26 cellular contexts compared by ENCODE assay signal in genomic region chr4:38620527-38620926, GRCh38. TPM values are rescaled to one million over a fixed set of nuclear protein-coding genes. Genes with fewer than 3 reads are reported as not detected.
A peak's percentile ranks its signal among the peaks of the same experiment; 100 is the strongest.
DNase-seq lines count a peak whose midpoint lies in the region; ATAC-seq and TF ChIP-seq lines count a peak whose summit lies in the region.
"Had no signal": no experiment of that assay in that cellular context is flagged by ENCODE, and none has a peak within 500 bp of the region (broad histone marks: within the 10 kb centered on the region; RNA-seq: fewer than 3 reads in every experiment).

No MANE protein-coding gene starts in this region.

- peaks cover 27% of the 10 kb centered on the region for H3K4me1 ChIP-seq in body of pancreas
- peaks cover 3 to 5% of the 10 kb centered on the region in 2 donors for H3K4me1 ChIP-seq in muscle layer of duodenum (ENCODE audit: control insufficient read depth in 1 of 2, insufficient read depth in 2 of 2, low read length in 2 of 2)

- H3K36me3 Mint-ChIP-seq in activated CD4-positive, alpha-beta T cell treated with anti-CD3 and anti-CD28 coated beads, Interleukin-2, amount 10 ng/mL, durations not matched to agents 24 days and 14 days (ENCODE audit: low read depth) = no peaks in the 10 kb centered on the region
- H3K36me3 Mint-ChIP-seq in activated CD4-positive, alpha-beta T cell treated with anti-CD3 and anti-CD28 coated beads, Interleukin-2, amount 10 ng/mL, durations not matched to agents 7 days and 5 days (ENCODE audit: low read depth) = peaks cover 2% of the 10 kb centered on the region
- H3K36me3 Mint-ChIP-seq in CD4-positive, alpha-beta T cell (ENCODE audit: low read depth) = no peaks in the 10 kb centered on the region

- H3K4me3 Mint-ChIP-seq in activated CD4-positive, alpha-beta T cell treated with anti-CD3 and anti-CD28 coated beads, Interleukin-2, amount 10 ng/mL, durations not matched to agents 24 days and 14 days = no peak overlapping the region
- H3K4me3 Mint-ChIP-seq in activated CD4-positive, alpha-beta T cell treated with anti-CD3 and anti-CD28 coated beads, Interleukin-2, amount 10 ng/mL, durations not matched to agents 7 days and 5 days = no peak overlapping the region
- no peak overlapping the region for H3K4me3 Mint-ChIP-seq in CD4-positive, alpha-beta T cell
- H3K4me3 Mint-ChIP-seq: activated CD8-positive, alpha-beta T cell treated with anti-CD3 and anti-CD28 coated beads, Interleukin-2, amount 10 ng/mL, durations not matched to agents 7 days and 5 days; activated naive CD8-positive, alpha-beta T cell treated with anti-CD3 and anti-CD28 coated beads, Interleukin-2, amount 10 ng/mL, durations not matched to agents 7 days and 5 days; B cell; nephron progenitor cell; T-helper 17 cell had no signal

- H3K27me3 Mint-ChIP-seq in activated CD4-positive, alpha-beta T cell treated with anti-CD3 and anti-CD28 coated beads, Interleukin-2, amount 10 ng/mL, durations not matched to agents 24 days and 14 days = peaks cover 4% of the 10 kb centered on the region
- no peaks in the 10 kb centered on the region for H3K27me3 Mint-ChIP-seq in activated CD4-positive, alpha-beta T cell treated with anti-CD3 and anti-CD28 coated beads, Interleukin-2, amount 10 ng/mL, durations not matched to agents 7 days and 5 days
- H3K27me3 Mint-ChIP-seq in CD4-positive, alpha-beta T cell = no peaks in the 10 kb centered on the region
- H3K27me3 Mint-ChIP-seq: activated naive CD8-positive, alpha-beta T cell treated with anti-CD3 and anti-CD28 coated beads, Interleukin-2, amount 10 ng/mL, durations not matched to agents 7 days and 5 days; T-helper 17 cell had no signal

- H3K36me3 ChIP-seq in body of pancreas (replicated peaks in 1 of 2; ENCODE audit: insufficient read depth in 1 of 2, low read depth in 2 of 2) (no peaks in the 10 kb centered on the region), muscle layer of duodenum (ENCODE audit: control insufficient read depth in 1 of 2, insufficient read depth in 2 of 2, low read length in 2 of 2) (no peaks in the 10 kb centered on the region)
- H3K36me3 ChIP-seq: pancreas had no signal

- H3K27ac ChIP-seq in body of pancreas (peak overlapping the region; percentile 69 to 83 (median 79)), muscle layer of duodenum (ENCODE audit: low read length) (peak overlapping the region; percentile 58)
- H3K27ac ChIP-seq in CD4-positive, alpha-beta T cell (ENCODE audit: low read depth, low read length) = no peak overlapping the region

- H3K4me3 ChIP-seq in body of pancreas (no peak overlapping the region), muscle layer of duodenum (ENCODE audit: low read depth in 1 of 2, low read length in 2 of 2) (no peak overlapping the region)
- H3K4me3 ChIP-seq: dorsolateral prefrontal cortex had no signal

- no peaks in the 10 kb centered on the region for H3K9me3 ChIP-seq in body of pancreas
- H3K9me3 ChIP-seq in muscle layer of duodenum (ENCODE audit: control insufficient read depth in 1 of 2, low read length in 2 of 2) = no peaks in the 10 kb centered on the region
- no peaks in the 10 kb centered on the region for H3K9me3 ChIP-seq in CD4-positive, alpha-beta T cell (ENCODE audit: control insufficient read depth, low read length)
- H3K9me3 ChIP-seq: pancreas had no signal

- intact Hi-C loops in activated CD4-positive, alpha-beta T cell treated with anti-CD3 and anti-CD28 coated beads, Interleukin-2, amount 10 ng/mL, durations not matched to agents 24 days and 14 days (cut with micrococcal nuclease) = no loop called here
- intact Hi-C loops in body of pancreas (cut with DNase I) = no loop called here
- intact Hi-C loops in CD4-positive, alpha-beta T cell (cut with DNase I, micrococcal nuclease) = no loop called here

- CTCF ChIA-PET in activated CD4-positive, alpha-beta T cell treated with anti-CD3 and anti-CD28 coated beads, Interleukin-2, amount 10 ng/mL, durations not matched to agents 7 days and 5 days (lab: Charles Lee) = interaction anchor here (2.4 kb wide), 1 partner anchor 8 kb away, joined by 7 read pairs; no protein-coding TSS in a partner anchor
- CTCF ChIA-PET in CD4-positive, alpha-beta T cell (lab: Charles Lee) = interaction anchor here (1.0 kb wide), 1 partner anchor 17 kb away, joined by 3 read pairs; no protein-coding TSS in a partner anchor

- POLR2A ChIA-PET in activated CD4-positive, alpha-beta T cell treated with anti-CD3 and anti-CD28 coated beads, Interleukin-2, amount 10 ng/mL, durations not matched to agents 7 days and 5 days (lab: Charles Lee) = no interaction called here
- POLR2A ChIA-PET in CD4-positive, alpha-beta T cell (lab: Charles Lee) = no interaction called here

- TF ChIP-seq POLR2A in body of pancreas (IDR thresholded peaks at IDR 0.05) = no peak

- H3K27me3 ChIP-seq in body of pancreas (no peaks in the 10 kb centered on the region), muscle layer of duodenum (ENCODE audit: low read depth, low read length) (no peaks in the 10 kb centered on the region)
- H3K27me3 ChIP-seq in CD4-positive, alpha-beta T cell (ENCODE audit: control insufficient read depth, insufficient read depth, low read length) = no peaks in the 10 kb centered on the region
- H3K27me3 ChIP-seq: dorsolateral prefrontal cortex, pancreas had no signal

- ATAC-seq in body of pancreas (no peak), HG03565 (IDR thresholded peaks at IDR 0.05; ENCODE audit: unreplicated experiment) (no peak)
- no peak for ATAC-seq in CD4-positive, alpha-beta T cell (ENCODE audit: poor library complexity)
- ATAC-seq: activated CD8-positive, alpha-beta T cell treated with anti-CD3 and anti-CD28 coated beads, Interleukin-2, amount 10 ng/mL, durations not matched to agents 7 days and 5 days; SK-N-SH treated with all-trans-retinoic acid at 6 μM for 48 hours had no signal

- WGBS in body of pancreas, 2 donors = 71 to 87% methylated on average over 2 of the region's 2 CpGs

- H3K27ac Mint-ChIP-seq in activated CD4-positive, alpha-beta T cell treated with anti-CD3 and anti-CD28 coated beads, Interleukin-2, amount 10 ng/mL, durations not matched to agents 24 days and 14 days = no peak overlapping the region
- no peak overlapping the region for H3K27ac Mint-ChIP-seq in activated CD4-positive, alpha-beta T cell treated with anti-CD3 and anti-CD28 coated beads, Interleukin-2, amount 10 ng/mL, durations not matched to agents 7 days and 5 days
- H3K27ac Mint-ChIP-seq in CD4-positive, alpha-beta T cell = no peak overlapping the region
- H3K27ac Mint-ChIP-seq: activated CD8-positive, alpha-beta T cell treated with anti-CD3 and anti-CD28 coated beads, Interleukin-2, amount 10 ng/mL, durations not matched to agents 7 days and 5 days; activated naive CD8-positive, alpha-beta T cell treated with anti-CD3 and anti-CD28 coated beads, Interleukin-2, amount 10 ng/mL, durations not matched to agents 7 days and 5 days; B cell; T-helper 17 cell had no signal

- DNase-seq in activated CD4-positive, alpha-beta T cell treated with anti-CD3 and anti-CD28 coated beads, Interleukin-2, amount 10 ng/mL, durations not matched to agents 24 days and 14 days = peak; percentile 6
- no peak for DNase-seq in activated CD4-positive, alpha-beta T cell treated with anti-CD3 and anti-CD28 coated beads, Interleukin-2, amount 10 ng/mL, durations not matched to agents 7 days and 5 days
- DNase-seq in body of pancreas (no peak), DMS153 (lab: John Stamatoyannopoulos, UW) (no peak), NCI-H187 (lab: John Stamatoyannopoulos, UW) (no peak)
- DNase-seq in CD4-positive, alpha-beta T cell = no peak
- DNase-seq: activated CD4-positive, alpha-beta T cell treated with anti-CD3 and anti-CD28 coated beads for 1 hour; activated CD8-positive, alpha-beta T cell treated with anti-CD3 and anti-CD28 coated beads, Interleukin-2, amount 10 ng/mL, durations not matched to agents 7 days and 5 days; activated naive CD8-positive, alpha-beta T cell treated with anti-CD3 and anti-CD28 coated beads, Interleukin-2, amount 10 ng/mL, durations not matched to agents 7 days and 5 days; activated T-cell treated with anti-CD3 and anti-CD28 coated beads for 4 hours; central memory CD4-positive, alpha-beta T cell; dorsolateral prefrontal cortex; GDM1; kidney; NCI-H1048; NCI-H1694; NCI-H526 treated with DMSO at 0.1 percent for 48 hours; nephron progenitor cell; right cardiac atrium; stimulated activated CD4-positive, alpha-beta T cell treated with anti-CD3 and anti-CD28 coated beads, Interleukin-2, amount 100 ng/mL, for 24 hours; T-helper 17 cell had no signal

- peaks cover 2% of the 10 kb centered on the region for H3K4me1 Mint-ChIP-seq in activated CD4-positive, alpha-beta T cell treated with anti-CD3 and anti-CD28 coated beads, Interleukin-2, amount 10 ng/mL, durations not matched to agents 24 days and 14 days
- H3K4me1 Mint-ChIP-seq in activated CD4-positive, alpha-beta T cell treated with anti-CD3 and anti-CD28 coated beads, Interleukin-2, amount 10 ng/mL, durations not matched to agents 7 days and 5 days = peaks cover 22% of the 10 kb centered on the region
- peaks cover 19% of the 10 kb centered on the region for H3K4me1 Mint-ChIP-seq in CD4-positive, alpha-beta T cell (ENCODE audit: low read depth)

- peaks cover 5% of the 10 kb centered on the region for H3K9me3 Mint-ChIP-seq in activated CD4-positive, alpha-beta T cell treated with anti-CD3 and anti-CD28 coated beads, Interleukin-2, amount 10 ng/mL, durations not matched to agents 24 days and 14 days
- H3K9me3 Mint-ChIP-seq in activated CD4-positive, alpha-beta T cell treated with anti-CD3 and anti-CD28 coated beads, Interleukin-2, amount 10 ng/mL, durations not matched to agents 7 days and 5 days = peaks cover 4% of the 10 kb centered on the region
- H3K9me3 Mint-ChIP-seq in CD4-positive, alpha-beta T cell = no peaks in the 10 kb centered on the region
- H3K9me3 Mint-ChIP-seq: activated naive CD8-positive, alpha-beta T cell treated with anti-CD3 and anti-CD28 coated beads, Interleukin-2, amount 10 ng/mL, durations not matched to agents 7 days and 5 days had no signal

- TF ChIP-seq CTCF in body of pancreas (IDR thresholded peaks at IDR 0.05) = no peak
- TF ChIP-seq CTCF in CD4-positive, alpha-beta T cell (IDR thresholded peaks at IDR 0.05) = no peak

RNA-seq across cellular contexts. Expression of gene KLF3, which starts 43.5 kb away (rescaled TPM):
- 0.83 and 1.0 TPM in 2 replicates for total RNA-seq in activated CD4-positive, alpha-beta T cell treated with anti-CD3 and anti-CD28 coated beads, Interleukin-2, amount 10 ng/mL, durations not matched to agents 24 days and 14 days
- total RNA-seq in activated CD4-positive, alpha-beta T cell treated with anti-CD3 and anti-CD28 coated beads, Interleukin-2, amount 10 ng/mL, durations not matched to agents 7 days and 5 days = 10 to 100 TPM; 30.2 to 33.5 TPM
- 10 to 100 TPM; 30.6 to 32.0 TPM for total RNA-seq in body of pancreas
- 100 to 1,000 TPM; 203 to 204 TPM for total RNA-seq in CD4-positive, alpha-beta T cell

Comparison
In these comparisons a context has a peak if more than half of its experiments do, and no peak if none do; other contexts are left out.
1. RNA of gene KLF3, which starts 43.5 kb away (total RNA-seq): 203 to 204 TPM in CD4-positive, alpha-beta T cell, 30.2 to 33.5 TPM in activated CD4-positive, alpha-beta T cell treated with anti-CD3 and anti-CD28 coated beads, Interleukin-2, amount 10 ng/mL, durations not matched to agents 7 days and 5 days and 30.6 to 32.0 TPM in body of pancreas; 0.83 to 1.0 TPM in activated CD4-positive, alpha-beta T cell treated with anti-CD3 and anti-CD28 coated beads, Interleukin-2, amount 10 ng/mL, durations not matched to agents 24 days and 14 days; every median in the first group is over 10 times any median in the second.